7 cellular contexts compared by ENCODE assay signal in genomic region chr20:43456252-43456651, GRCh38. TPM values are rescaled to one million over a fixed set of nuclear protein-coding genes. Genes with fewer than 3 reads are reported as not detected.
DNase-seq lines count a peak whose midpoint lies in the region; ATAC-seq, FAIRE-seq and TF ChIP-seq lines count a peak whose summit lies in the region.
"Not testable (repeated sequence)": the region's sequence is repeated elsewhere in the genome, so short reads cannot be mapped to it uniquely, and the experiment has no call there.

No MANE protein-coding gene starts in this region.

- 46% methylated on average over 8 of the region's 8 CpGs for WGBS in HepG2 (ENCODE audit: low lambda C conversion rate)

- H3F3A ChIP-seq in MM.1S (ENCODE audit: insufficient read depth, low read length): not testable (repeated sequence)

- not testable (repeated sequence) for FAIRE-seq in HepG2 (lab: Jason Lieb, UNC)

- peak overlapping the region; percentile 86 for H3K4me2 ChIP-seq in DND-41 (ENCODE audit: insufficient read depth, low read length)
- peak overlapping the region; percentile 94; the same call in 1 of the 2 replicates for H3K4me2 ChIP-seq in MM.1S (ENCODE audit: low read depth, low read length)
- peak overlapping the region; percentile 99 for H3K4me2 ChIP-seq in HepG2 (ENCODE audit: low read depth, low read length)

- TF ChIP-seq EP300 in HepG2 (IDR thresholded peaks at IDR 0.05; ENCODE audit: low read depth in 2 of 2, low read length in 2 of 2); HepG2 (CRISPR knock-in tag; IDR thresholded peaks at IDR 0.05; ENCODE audit: borderline replicate concordance): not testable (repeated sequence)

- in situ Hi-C loops in HepG2 (cut with HindIII; ENCODE audit: extremely low pct_ligation_motif_present, low pct_unique_long_range_greater_than_20kb): not testable (repeated sequence)

- not testable (repeated sequence) for TF ChIP-seq RAD21 in HepG2 (CRISPR knock-in tag; IDR thresholded peaks at IDR 0.05)

- not testable (repeated sequence) for ATAC-seq in DND-41 (ENCODE audit: insufficient read depth, low read depth); HepG2

- peak overlapping the region in 1 of 2 experiments; percentile 70; a peak in 2 of 4 replicates for H3K4me3 ChIP-seq in DND-41 (ENCODE audit: low read depth in 1 of 2, low read length in 2 of 2)
- peak overlapping the region; percentile 97; the same call in 1 of the 2 replicates for H3K4me3 ChIP-seq in MM.1S (ENCODE audit: low read length)
- peak overlapping the region; percentile 86 to 96 (median 90); a peak in 4 of 6 replicates for H3K4me3 ChIP-seq in HepG2 (replicated peaks in 1 of 3; ENCODE audit: insufficient read depth in 1 of 3, low read depth in 2 of 3, low read length in 3 of 3)
- peak overlapping the region; percentile 89 for H3K4me3 ChIP-seq in neuron (ENCODE audit: low read length)

- POLR2A ChIA-PET in HepG2 (lab: Yijun Ruan, JAX): interaction anchor here (0.6 to 4.9 kb wide), 21 partner anchors 7 to 1838 kb away, joined by 3 to 83 read pairs (median 12); partner anchors contain the start of genes CHD6, IFT52, L3MBTL1 and SGK2

- not testable (repeated sequence) for H3K27ac ChIP-seq in DND-41 (ENCODE audit: low read length); MM.1S (ENCODE audit: low read length); HepG2 (ENCODE audit: extremely low read length, insufficient read depth, low read length)

- H3K27me3 ChIP-seq in DND-41 (ENCODE audit: insufficient read depth, low read length, poor library complexity); MM.1S (replicated peaks; ENCODE audit: insufficient read depth, low read length); HepG2 (ENCODE audit: control insufficient read depth in 1 of 2, insufficient read depth in 2 of 2, low read length in 2 of 2); neuron (ENCODE audit: insufficient read depth, low read length): not testable (repeated sequence)

- H3K27me3 Mint-ChIP-seq in T-helper 2 cell treated with Interferon-gamma antibody and Interleukin-4, amounts not matched to agents 5 μg/mL and 100 μg/mL, for 36 hours (ENCODE audit: low read depth): peaks cover 16% of the 10 kb centered on the region
- not testable (repeated sequence) for H3K27me3 Mint-ChIP-seq in activated T-helper 2 cell treated with anti-CD3 and anti-CD28 coated beads, Interferon-gamma antibody, Interleukin-2, Interleukin-4, amounts not matched to agents 10 μg/mL and 5 μg/mL and 100 μg/mL, durations not matched to agents 14 hours and 24 hours and 36 hours (ENCODE audit: low read depth)
- peaks cover 23% of the 10 kb centered on the region for H3K27me3 Mint-ChIP-seq in dendritic cell treated with granulocyte-macrophage colony-stimulating factor and Interleukin-4, amounts not matched to agents 40 ng/mL and 50 ng/mL, for 4 days

- not testable (repeated sequence) for DNase-seq in DND-41; MM.1S; T-helper 2 cell treated with Interferon-gamma antibody and Interleukin-4, amounts not matched to agents 5 μg/mL and 100 μg/mL, for 36 hours (ENCODE audit: low spot score); activated T-helper 2 cell treated with anti-CD3 and anti-CD28 coated beads, Interferon-gamma antibody, Interleukin-2, Interleukin-4, amounts not matched to agents 10 μg/mL and 5 μg/mL and 100 μg/mL, durations not matched to agents 14 hours and 24 hours and 36 hours (ENCODE audit: low spot score)
- DNase-seq in HepG2 (ENCODE audit: low spot score): peak; percentile 52

- peaks cover 27% of the 10 kb centered on the region for H3K36me3 ChIP-seq in DND-41 (ENCODE audit: insufficient read depth, low read length)
- peaks cover 15% of the 10 kb centered on the region; the same call in 1 of the 2 replicates for H3K36me3 ChIP-seq in MM.1S (replicated peaks; ENCODE audit: insufficient read depth, low read length)
- peaks cover 7 to 23% of the 10 kb centered on the region in 2 experiments for H3K36me3 ChIP-seq in HepG2 (replicated peaks in 1 of 2; ENCODE audit: control insufficient read depth in 1 of 2, insufficient read depth in 2 of 2, low read length in 2 of 2)
- peaks cover 24% of the 10 kb centered on the region for H3K36me3 ChIP-seq in neuron (ENCODE audit: insufficient read depth, low read length)

- peak overlapping the region; percentile 94; the same call in 1 of the 2 replicates for H2AFZ ChIP-seq in DND-41 (ENCODE audit: low read depth, low read length)
- not testable (repeated sequence) for H2AFZ ChIP-seq in MM.1S (ENCODE audit: low read length); neuron (ENCODE audit: low read depth, low read length)
- H2AFZ ChIP-seq in HepG2 (ENCODE audit: low read length): peak overlapping the region; percentile 5

- H3K4me1 Mint-ChIP-seq in T-helper 2 cell treated with Interferon-gamma antibody and Interleukin-4, amounts not matched to agents 5 μg/mL and 100 μg/mL, for 36 hours (ENCODE audit: low read depth): peaks cover 21% of the 10 kb centered on the region
- H3K4me1 Mint-ChIP-seq in activated T-helper 2 cell treated with anti-CD3 and anti-CD28 coated beads, Interferon-gamma antibody, Interleukin-2, Interleukin-4, amounts not matched to agents 10 μg/mL and 5 μg/mL and 100 μg/mL, durations not matched to agents 14 hours and 24 hours and 36 hours (ENCODE audit: low read depth): peaks cover 18% of the 10 kb centered on the region
- peaks cover 19% of the 10 kb centered on the region for H3K4me1 Mint-ChIP-seq in dendritic cell treated with granulocyte-macrophage colony-stimulating factor and Interleukin-4, amounts not matched to agents 40 ng/mL and 50 ng/mL, for 4 days (ENCODE audit: low read depth)

- CTCF ChIA-PET in HepG2 (lab: Yijun Ruan, JAX; ENCODE audit: low intra/inter-chr PET ratio, low total read pairs): not testable (repeated sequence)

- H3K9ac ChIP-seq in DND-41 (ENCODE audit: low read depth, low read length) (peak overlapping the region; percentile 100), HepG2 (ENCODE audit: insufficient read depth, low read depth, low read length) (peak overlapping the region; percentile 100)
- not testable (repeated sequence) for H3K9ac ChIP-seq in MM.1S (ENCODE audit: low read length)

- not testable (repeated sequence) for BruUV-seq in HepG2 (replicated peaks; lab: Mats Ljungman, UMichigan)

- peak in 1 of 2 experiments; percentile 57; a peak in 2 of 4 replicates for TF ChIP-seq POLR2A in HepG2 (IDR thresholded peaks at IDR 0.05; ENCODE audit: insufficient read depth in 1 of 2, low read depth in 2 of 2, low read length in 2 of 2)

- H3K4me3 Mint-ChIP-seq in T-helper 2 cell treated with Interferon-gamma antibody and Interleukin-4, amounts not matched to agents 5 μg/mL and 100 μg/mL, for 36 hours: peak overlapping the region; percentile 95
- H3K4me3 Mint-ChIP-seq in activated T-helper 2 cell treated with anti-CD3 and anti-CD28 coated beads, Interferon-gamma antibody, Interleukin-2, Interleukin-4, amounts not matched to agents 10 μg/mL and 5 μg/mL and 100 μg/mL, durations not matched to agents 14 hours and 24 hours and 36 hours (ENCODE audit: low read depth): peak overlapping the region; percentile 88
- peak overlapping the region; percentile 94 for H3K4me3 Mint-ChIP-seq in dendritic cell treated with granulocyte-macrophage colony-stimulating factor and Interleukin-4, amounts not matched to agents 40 ng/mL and 50 ng/mL, for 4 days

- H3K4me1 ChIP-seq in DND-41 (ENCODE audit: insufficient read depth, low read length) (peaks cover 33% of the 10 kb centered on the region), HepG2 (ENCODE audit: insufficient read depth, low read length) (peaks cover 59% of the 10 kb centered on the region)
- H3K4me1 ChIP-seq in MM.1S (ENCODE audit: low read length); neuron (ENCODE audit: insufficient read depth, low read length): not testable (repeated sequence)

- H3K9me3 Mint-ChIP-seq in T-helper 2 cell treated with Interferon-gamma antibody and Interleukin-4, amounts not matched to agents 5 μg/mL and 100 μg/mL, for 36 hours; activated T-helper 2 cell treated with anti-CD3 and anti-CD28 coated beads, Interferon-gamma antibody, Interleukin-2, Interleukin-4, amounts not matched to agents 10 μg/mL and 5 μg/mL and 100 μg/mL, durations not matched to agents 14 hours and 24 hours and 36 hours; dendritic cell treated with granulocyte-macrophage colony-stimulating factor and Interleukin-4, amounts not matched to agents 40 ng/mL and 50 ng/mL, for 4 days: not testable (repeated sequence)

- H3K79me2 ChIP-seq in DND-41 (ENCODE audit: insufficient read depth, low read length) (peaks cover 34% of the 10 kb centered on the region), MM.1S (ENCODE audit: low read length) (peaks cover 34% of the 10 kb centered on the region), HepG2 (ENCODE audit: insufficient read depth, low read length) (peaks cover 32% of the 10 kb centered on the region)

- intact Hi-C loops in activated T-helper 2 cell treated with anti-CD3 and anti-CD28 coated beads, Interferon-gamma antibody, Interleukin-2, Interleukin-4, amounts not matched to agents 10 μg/mL and 5 μg/mL and 100 μg/mL, durations not matched to agents 14 hours and 24 hours and 36 hours (cut with micrococcal nuclease): loop anchor here (10.0 kb wide), 1 partner anchor 389 kb away; no protein-coding TSS in a partner anchor
- intact Hi-C loops in dendritic cell treated with granulocyte-macrophage colony-stimulating factor and Interleukin-4, amounts not matched to agents 40 ng/mL and 50 ng/mL, for 4 days (cut with micrococcal nuclease): loop anchor here (10.0 kb wide), 1 partner anchor 1841 kb away; the partner anchor contains the start of gene CHD6
- intact Hi-C loops in HepG2 (cut with micrococcal nuclease; ENCODE audit: unreplicated experiment): loop anchor here (5.0 kb wide), 2 partner anchors 51 to 101 kb away; partner anchors contain the start of genes L3MBTL1 and SGK2

- H3K9me2 ChIP-seq in MM.1S (replicated peaks; ENCODE audit: insufficient read depth, low read length): not testable (repeated sequence)

- H4K20me1 ChIP-seq in DND-41 (ENCODE audit: insufficient read depth, low read length) (peaks cover 26% of the 10 kb centered on the region), MM.1S (ENCODE audit: insufficient read depth, low read length) (peaks cover 11% of the 10 kb centered on the region), HepG2 (ENCODE audit: insufficient read depth, low read length) (peaks cover 27% of the 10 kb centered on the region)

- not testable (repeated sequence) for H3K9me3 ChIP-seq in DND-41 (ENCODE audit: insufficient read depth, low read length, severe bottlenecking); MM.1S (replicated peaks; ENCODE audit: insufficient read depth, low read length); HepG2 (ENCODE audit: low read length); neuron (ENCODE audit: low read length)

- peaks cover 30% of the 10 kb centered on the region for H3K36me3 Mint-ChIP-seq in T-helper 2 cell treated with Interferon-gamma antibody and Interleukin-4, amounts not matched to agents 5 μg/mL and 100 μg/mL, for 36 hours (ENCODE audit: low read depth)
- peaks cover 32% of the 10 kb centered on the region for H3K36me3 Mint-ChIP-seq in activated T-helper 2 cell treated with anti-CD3 and anti-CD28 coated beads, Interferon-gamma antibody, Interleukin-2, Interleukin-4, amounts not matched to agents 10 μg/mL and 5 μg/mL and 100 μg/mL, durations not matched to agents 14 hours and 24 hours and 36 hours (ENCODE audit: low read depth)
- H3K36me3 Mint-ChIP-seq in dendritic cell treated with granulocyte-macrophage colony-stimulating factor and Interleukin-4, amounts not matched to agents 40 ng/mL and 50 ng/mL, for 4 days (ENCODE audit: low read depth): peaks cover 43% of the 10 kb centered on the region

- TF ChIP-seq CTCF in DND-41 (IDR thresholded peaks at IDR 0.05; ENCODE audit: borderline replicate concordance, extremely low read depth, low read length, poor library complexity, severe bottlenecking); MM.1S (IDR thresholded peaks at IDR 0.05; ENCODE audit: low read length); HepG2 (CRISPR knock-in tag; IDR thresholded peaks at IDR 0.05): not testable (repeated sequence)

- not testable (repeated sequence) for H3K27ac Mint-ChIP-seq in T-helper 2 cell treated with Interferon-gamma antibody and Interleukin-4, amounts not matched to agents 5 μg/mL and 100 μg/mL, for 36 hours; activated T-helper 2 cell treated with anti-CD3 and anti-CD28 coated beads, Interferon-gamma antibody, Interleukin-2, Interleukin-4, amounts not matched to agents 10 μg/mL and 5 μg/mL and 100 μg/mL, durations not matched to agents 14 hours and 24 hours and 36 hours; dendritic cell treated with granulocyte-macrophage colony-stimulating factor and Interleukin-4, amounts not matched to agents 40 ng/mL and 50 ng/mL, for 4 days

RNA-seq across cellular contexts. Expression of gene SRSF6, which starts 1.4 kb away (rescaled TPM):
- total RNA-seq in activated T-helper 2 cell treated with anti-CD3 and anti-CD28 coated beads, Interferon-gamma antibody, Interleukin-2, Interleukin-4, amounts not matched to agents 10 μg/mL and 5 μg/mL and 100 μg/mL, durations not matched to agents 14 hours and 24 hours and 36 hours: 179 and 187 TPM in 2 replicates
- total RNA-seq in HepG2 (2016; rRNA removed; fragmentation: Illumina TruSeq; extraction: Trizol): 184 and 194 TPM in 2 replicates
- 15.0 and 16.0 TPM in 2 replicates for total RNA-seq in HepG2 (2016; cell fraction: cytosol; rRNA removed; fragmentation: Illumina TruSeq; extraction: Trizol; ENCODE audit: low read depth)
- total RNA-seq in HepG2 (2016; cell fraction: insoluble cytoplasmic fraction; rRNA removed; fragmentation: Illumina TruSeq; extraction: Trizol): 174 and 198 TPM in 2 replicates
- total RNA-seq in HepG2 (2016; cell fraction: membrane; rRNA removed; fragmentation: Illumina TruSeq; extraction: Trizol): 47.5 and 54.5 TPM in 2 replicates
- total RNA-seq in HepG2 (2016; cell fraction: nucleus; rRNA removed; fragmentation: Illumina TruSeq; extraction: Trizol): 244 and 253 TPM in 2 replicates
- 151 and 156 TPM in 2 replicates for polyA plus RNA-seq in HepG2 (2011; rRNA removed)
- polyA plus RNA-seq in HepG2 (2011; cell fraction: cytosol; rRNA removed): 62.2 and 93.1 TPM in 2 replicates
- polyA plus RNA-seq in HepG2 (2011; cell fraction: nucleus; rRNA removed): 386 and 421 TPM in 2 replicates
- 116 and 122 TPM in 2 replicates for polyA plus RNA-seq in HepG2 (2012)
- polyA plus RNA-seq in HepG2 (2016; cell fraction: cytosol; fragmentation: Illumina TruSeq; extraction: Trizol; ENCODE audit: low read depth): 13.9 and 17.6 TPM in 2 replicates
- 195 and 211 TPM in 2 replicates for polyA plus RNA-seq in HepG2 (2016; cell fraction: insoluble cytoplasmic fraction; fragmentation: Illumina TruSeq; extraction: Trizol; ENCODE audit: low read depth)
- polyA plus RNA-seq in HepG2 (2016; cell fraction: membrane; fragmentation: Illumina TruSeq; extraction: Trizol; ENCODE audit: low read depth): 30.9 and 36.1 TPM in 2 replicates
- polyA plus RNA-seq in HepG2 (2016; cell fraction: nucleus; fragmentation: Illumina TruSeq; extraction: Trizol; ENCODE audit: insufficient read depth, low read depth): 597 and 599 TPM in 2 replicates
- 66.2 and 97.9 TPM in 2 replicates for polyA minus RNA-seq in HepG2 (2011; rRNA and poly(A)+ RNA removed; ENCODE audit: low replicate concordance)
- 39.1 and 45.4 TPM in 2 replicates for polyA minus RNA-seq in HepG2 (2011; cell fraction: cytosol; rRNA and poly(A)+ RNA removed)
- 358 and 382 TPM in 2 replicates for polyA minus RNA-seq in HepG2 (2011; cell fraction: nucleus; rRNA and poly(A)+ RNA removed)

RNA-seq across cellular contexts. Expression of gene L3MBTL1, which starts 51.2 kb away (rescaled TPM):
- total RNA-seq in activated T-helper 2 cell treated with anti-CD3 and anti-CD28 coated beads, Interferon-gamma antibody, Interleukin-2, Interleukin-4, amounts not matched to agents 10 μg/mL and 5 μg/mL and 100 μg/mL, durations not matched to agents 14 hours and 24 hours and 36 hours: 10.5 and 13.8 TPM in 2 replicates
- total RNA-seq in HepG2 (2016; rRNA removed; fragmentation: Illumina TruSeq; extraction: Trizol): 2.4 and 9.0 TPM in 2 replicates
- total RNA-seq in HepG2 (2016; cell fraction: cytosol; rRNA removed; fragmentation: Illumina TruSeq; extraction: Trizol; ENCODE audit: low read depth): 2.7 and 2.9 TPM in 2 replicates
- 1.7 and 8.3 TPM in 2 replicates for total RNA-seq in HepG2 (2016; cell fraction: insoluble cytoplasmic fraction; rRNA removed; fragmentation: Illumina TruSeq; extraction: Trizol)
- total RNA-seq in HepG2 (2016; cell fraction: membrane; rRNA removed; fragmentation: Illumina TruSeq; extraction: Trizol): 1.8 and 3.0 TPM in 2 replicates
- 19.0 and 22.4 TPM in 2 replicates for total RNA-seq in HepG2 (2016; cell fraction: nucleus; rRNA removed; fragmentation: Illumina TruSeq; extraction: Trizol)
- 17.8 and 23.8 TPM in 2 replicates for polyA plus RNA-seq in HepG2 (2011; rRNA removed)
- polyA plus RNA-seq in HepG2 (2011; cell fraction: cytosol; rRNA removed): 2.3 and 3.0 TPM in 2 replicates
- 165 and 173 TPM in 2 replicates for polyA plus RNA-seq in HepG2 (2011; cell fraction: nucleus; rRNA removed)
- polyA plus RNA-seq in HepG2 (2012): 11.7 and 15.2 TPM in 2 replicates
- polyA plus RNA-seq in HepG2 (2016; cell fraction: cytosol; fragmentation: Illumina TruSeq; extraction: Trizol; ENCODE audit: low read depth): 0.17 and 0.46 TPM in 2 replicates
- polyA plus RNA-seq in HepG2 (2016; cell fraction: insoluble cytoplasmic fraction; fragmentation: Illumina TruSeq; extraction: Trizol; ENCODE audit: low read depth): 1.1 and 1.9 TPM in 2 replicates
- 0.76 and 0.97 TPM in 2 replicates for polyA plus RNA-seq in HepG2 (2016; cell fraction: membrane; fragmentation: Illumina TruSeq; extraction: Trizol; ENCODE audit: low read depth)
- 27.6 and 31.6 TPM in 2 replicates for polyA plus RNA-seq in HepG2 (2016; cell fraction: nucleus; fragmentation: Illumina TruSeq; extraction: Trizol; ENCODE audit: insufficient read depth, low read depth)
- polyA minus RNA-seq in HepG2 (2011; rRNA and poly(A)+ RNA removed; ENCODE audit: low replicate concordance): 21.5 and 30.3 TPM in 2 replicates
- polyA minus RNA-seq in HepG2 (2011; cell fraction: cytosol; rRNA and poly(A)+ RNA removed): 2.5 TPM in 2 replicates
- 70.9 and 90.3 TPM in 2 replicates for polyA minus RNA-seq in HepG2 (2011; cell fraction: nucleus; rRNA and poly(A)+ RNA removed)
